Comparison of ENCODE assay signal across 19 cellular contexts in genomic region chr7:157378390-157378789, GRCh38. TPM values are rescaled to one million over a fixed set of nuclear protein-coding genes. Genes with fewer than 3 reads are reported as not detected.
DNase-seq lines count a peak whose midpoint lies in the region; ATAC-seq and TF ChIP-seq lines count a peak whose summit lies in the region.
"Had no signal": no experiment of that assay in that cellular context is flagged by ENCODE, and none has a peak within 500 bp of the region (broad histone marks: within the 10 kb centered on the region; RNA-seq: fewer than 3 reads in every experiment).

No MANE protein-coding gene starts in this region.

- H3K4me1 Mint-ChIP-seq in GM23338: peaks cover 55% of the 10 kb centered on the region
- H3K4me1 Mint-ChIP-seq in effector memory CD8-positive, alpha-beta T cell (ENCODE audit: low read depth in 2 of 2): peaks cover 61 to 63% of the 10 kb centered on the region in 2 donors
- H3K4me1 Mint-ChIP-seq in stimulated activated memory B cell treated with anti-CD40 and anti-IgM and Interleukin-4, amounts not matched to agents 10 μg/mL and 1 μg/mL and 100 μg/mL, for 72 hours: peaks cover 31% of the 10 kb centered on the region

- H4K20me1 ChIP-seq in GM23338 (replicated peaks; ENCODE audit: insufficient read depth): peaks cover 90% of the 10 kb centered on the region

- no peak overlapping the region for H2AFZ ChIP-seq in GM23338

- H3K36me3 Mint-ChIP-seq in GM23338 (ENCODE audit: low read depth): peaks cover 81% of the 10 kb centered on the region
- H3K36me3 Mint-ChIP-seq in effector memory CD8-positive, alpha-beta T cell (ENCODE audit: insufficient read depth): peaks cover 89% of the 10 kb centered on the region
- peaks cover 54% of the 10 kb centered on the region for H3K36me3 Mint-ChIP-seq in stimulated activated memory B cell treated with anti-CD40 and anti-IgM and Interleukin-4, amounts not matched to agents 10 μg/mL and 1 μg/mL and 100 μg/mL, for 72 hours

- H3K27me3 ChIP-seq in left ventricle myocardium inferior (ENCODE audit: low read depth) (no peaks in the 10 kb centered on the region), right atrium auricular region (no peaks in the 10 kb centered on the region), GM23338 (ENCODE audit: insufficient read depth) (no peaks in the 10 kb centered on the region), gastrocnemius medialis (no peaks in the 10 kb centered on the region)
- H3K27me3 ChIP-seq: SJCRH30 had no signal

- no peak overlapping the region for H3K4me2 ChIP-seq in GM23338
- H3K4me2 ChIP-seq: KMS-11 had no signal

- peaks cover 78% of the 10 kb centered on the region for H3K4me1 ChIP-seq in left ventricle myocardium inferior
- H3K4me1 ChIP-seq in right atrium auricular region: peaks cover 0 to 51% of the 10 kb centered on the region in 2 donors
- peaks cover 52% of the 10 kb centered on the region for H3K4me1 ChIP-seq in GM23338 (ENCODE audit: insufficient read depth)
- H3K4me1 ChIP-seq in gastrocnemius medialis: peaks cover 59 to 60% of the 10 kb centered on the region in 2 donors
- H3K4me1 ChIP-seq: SJCRH30 had no signal

- intact Hi-C loops in left ventricle myocardium inferior (cut with micrococcal nuclease): no loop called here
- intact Hi-C loops in gastrocnemius medialis (cut with DNase I; ENCODE audit: low total_unique reads): no loop called here

- no peaks in the 10 kb centered on the region for H3K9me2 ChIP-seq in GM23338 (ENCODE audit: insufficient read depth)

- peak overlapping the region; percentile 37 for H3K27ac ChIP-seq in left ventricle myocardium inferior (replicated peaks)
- H3K27ac ChIP-seq in right atrium auricular region: peak overlapping the region in 1 of 2 donors; percentile 3
- peak overlapping the region; percentile 66; the same call in 1 of the 2 replicates for H3K27ac ChIP-seq in GM23338 (ENCODE audit: low read depth)
- H3K27ac ChIP-seq in gastrocnemius medialis: peak overlapping the region in 3 of 4 donors; percentile 12 to 75 (median 62)
- H3K27ac ChIP-seq: KMS-11, RWPE1, SJCRH30 had no signal

- no peak overlapping the region for H3K27ac Mint-ChIP-seq in GM23338
- H3K27ac Mint-ChIP-seq in effector memory CD8-positive, alpha-beta T cell: peak overlapping the region; percentile 68 to 80
- H3K27ac Mint-ChIP-seq in stimulated activated memory B cell treated with anti-CD40 and anti-IgM and Interleukin-4, amounts not matched to agents 10 μg/mL and 1 μg/mL and 100 μg/mL, for 72 hours: no peak overlapping the region

- in situ Hi-C loops in gastrocnemius medialis (cut with MboI; ENCODE audit: low sequenced_read_pairs in 4 of 4): no loop called here

- no peak overlapping the region for H3K4me3 Mint-ChIP-seq in GM23338
- no peak overlapping the region for H3K4me3 Mint-ChIP-seq in effector memory CD8-positive, alpha-beta T cell
- no peak overlapping the region for H3K4me3 Mint-ChIP-seq in stimulated activated memory B cell treated with anti-CD40 and anti-IgM and Interleukin-4, amounts not matched to agents 10 μg/mL and 1 μg/mL and 100 μg/mL, for 72 hours
- H3K4me3 Mint-ChIP-seq: CD4-positive, alpha-beta memory T cell had no signal

- no peak for TF ChIP-seq CTCF in left ventricle myocardium inferior (IDR thresholded peaks at IDR 0.05; ENCODE audit: borderline replicate concordance)
- TF ChIP-seq CTCF in right atrium auricular region (IDR thresholded peaks at IDR 0.05): no peak
- TF ChIP-seq CTCF in GM23338 (conservative IDR thresholded peaks at IDR 0.05; ENCODE audit: low read depth in 2 of 2): no peak
- TF ChIP-seq CTCF in gastrocnemius medialis (IDR thresholded peaks at IDR 0.05 in 4 of 5, conservative IDR thresholded peaks at IDR 0.05 in 1 of 5): no peak

- peaks cover 24% of the 10 kb centered on the region for H3K36me3 ChIP-seq in left ventricle myocardium inferior
- H3K36me3 ChIP-seq in right atrium auricular region: peaks cover 23% of the 10 kb centered on the region
- H3K36me3 ChIP-seq in GM23338 (ENCODE audit: insufficient read depth): peaks cover 21% of the 10 kb centered on the region
- H3K36me3 ChIP-seq in gastrocnemius medialis: peaks cover 0 to 14% of the 10 kb centered on the region in 2 donors

- DNase-seq in left ventricle myocardium inferior (no peak), right atrium auricular region (ENCODE audit: low spot score) (no peak), GM23338 (ENCODE audit: low spot score) (no peak), gastrocnemius medialis (no peak), NCI-H187 (lab: John Stamatoyannopoulos, UW) (no peak)
- DNase-seq in effector memory CD8-positive, alpha-beta T cell: no peak
- DNase-seq: AML-193; CD4-positive, alpha-beta memory T cell; DND-41; NCI-H1436 treated with DMSO at 0.1 percent for 48 hours; NCI-H2081; NCI-H774; PC-3; SJCRH30 had no signal

- no peaks in the 10 kb centered on the region for H3K9me3 Mint-ChIP-seq in GM23338
- no peaks in the 10 kb centered on the region for H3K9me3 Mint-ChIP-seq in effector memory CD8-positive, alpha-beta T cell
- H3K9me3 Mint-ChIP-seq in stimulated activated memory B cell treated with anti-CD40 and anti-IgM and Interleukin-4, amounts not matched to agents 10 μg/mL and 1 μg/mL and 100 μg/mL, for 72 hours: no peaks in the 10 kb centered on the region
- H3K9me3 Mint-ChIP-seq: CD4-positive, alpha-beta memory T cell had no signal

- H3F3A ChIP-seq in GM23338 (replicated peaks; ENCODE audit: low read depth): peaks cover 51% of the 10 kb centered on the region

- H3K27me3 Mint-ChIP-seq in GM23338 (ENCODE audit: insufficient read depth, low read depth, poor library complexity): peaks cover 11% of the 10 kb centered on the region
- no peaks in the 10 kb centered on the region for H3K27me3 Mint-ChIP-seq in effector memory CD8-positive, alpha-beta T cell
- no peaks in the 10 kb centered on the region for H3K27me3 Mint-ChIP-seq in stimulated activated memory B cell treated with anti-CD40 and anti-IgM and Interleukin-4, amounts not matched to agents 10 μg/mL and 1 μg/mL and 100 μg/mL, for 72 hours
- H3K27me3 Mint-ChIP-seq: CD4-positive, alpha-beta memory T cell had no signal

- H3K4me3 ChIP-seq in left ventricle myocardium inferior: no peak overlapping the region
- no peak overlapping the region for H3K4me3 ChIP-seq in right atrium auricular region
- no peak overlapping the region for H3K4me3 ChIP-seq in GM23338
- H3K4me3 ChIP-seq in gastrocnemius medialis: no peak overlapping the region
- H3K4me3 ChIP-seq: GM12878, SJCRH30 had no signal

- TF ChIP-seq POLR2A in gastrocnemius medialis (IDR thresholded peaks at IDR 0.05): no peak

- ATAC-seq in GM23338 (no peak), gastrocnemius medialis (no peak), GM21723 (IDR thresholded peaks at IDR 0.05; ENCODE audit: unreplicated experiment) (no peak)
- ATAC-seq in effector memory CD8-positive, alpha-beta T cell (replicated peaks): no peak
- ATAC-seq in stimulated activated memory B cell treated with anti-CD40 and anti-IgM and Interleukin-4, amounts not matched to agents 10 μg/mL and 1 μg/mL and 100 μg/mL, for 72 hours: no peak
- ATAC-seq: GM12878, PC-3 had no signal

- H3K79me2 ChIP-seq in GM23338 (replicated peaks; ENCODE audit: insufficient read depth): peaks cover 100% of the 10 kb centered on the region

- H3K9me3 ChIP-seq in left ventricle myocardium inferior (replicated peaks): no peaks in the 10 kb centered on the region
- no peaks in the 10 kb centered on the region for H3K9me3 ChIP-seq in right atrium auricular region
- no peaks in the 10 kb centered on the region for H3K9me3 ChIP-seq in gastrocnemius medialis
- H3K9me3 ChIP-seq: SJCRH30 had no signal

TF ChIP-seq in GM23338, 12 proteins besides CTCF, POLR2A, EP300 and RAD21 (continues in another document):
- TF ChIP-seq JUNB (IDR thresholded peaks at IDR 0.05; ENCODE audit: unreplicated experiment) (no peak), STAT1 (IDR thresholded peaks at IDR 0.05; ENCODE audit: unreplicated experiment) (no peak), POLR2AphosphoS5 (IDR thresholded peaks at IDR 0.05; ENCODE audit: low read depth) (no peak), EZH2phosphoT487 (IDR thresholded peaks at IDR 0.05; ENCODE audit: unreplicated experiment) (no peak), REST (IDR thresholded peaks at IDR 0.05; ENCODE audit: unreplicated experiment) (no peak)

RNA-seq across cellular contexts. Expression of gene DNAJB6, which starts 41.6 kb away (rescaled TPM):
- total RNA-seq in left ventricle myocardium inferior (211 TPM), right atrium auricular region (100 to 1,000 TPM; 134 to 137 TPM), gastrocnemius medialis (100 to 1,000 TPM; 130 to 269 (median 188) TPM)
- total RNA-seq in GM23338 (2014; rRNA removed; shearing (Covaris generic)): 308 and 325 TPM in 2 replicates
- polyA plus RNA-seq in GM23338 (2016; fragmentation: Nextera tagmentation; extraction: Ambion mirVana): 305 and 322 TPM in 2 replicates

Comparison
In these comparisons a context has a peak if more than half of its experiments do, and no peak if none do; other contexts are left out.
1. H3K27ac Mint-ChIP-seq: peak in effector memory CD8-positive, alpha-beta T cell (2 of 2); none in GM23338 (single experiment) and stimulated activated memory B cell treated with anti-CD40 and anti-IgM and Interleukin-4, amounts not matched to agents 10 μg/mL and 1 μg/mL and 100 μg/mL, for 72 hours (single experiment).